2 cellular contexts compared by ENCODE assay signal in the genomic region with DNA sequence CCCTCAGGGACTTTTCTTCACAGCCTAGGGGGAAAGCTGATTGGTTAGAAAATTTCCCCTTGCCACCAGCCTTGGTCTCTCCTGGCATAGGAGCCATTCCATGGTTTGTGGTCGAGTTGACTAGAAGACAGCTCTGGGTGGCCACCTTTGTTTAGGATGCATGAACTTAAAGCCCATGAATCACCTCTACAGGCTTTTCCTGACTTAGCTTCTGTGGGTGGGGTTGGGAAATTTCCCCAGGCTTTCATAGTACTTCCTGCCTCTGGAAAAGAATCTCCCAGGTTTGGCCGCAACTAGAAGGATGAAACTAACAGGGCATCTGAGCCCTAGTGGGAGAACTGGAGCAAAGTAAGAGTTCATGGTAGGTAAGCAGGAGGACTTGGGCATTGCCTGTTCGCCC.
TF ChIP-seq lines count a peak whose summit lies in the region.

No MANE protein-coding gene starts in this region.

TF ChIP-seq in GM23338, 12 proteins besides CTCF, POLR2A, EP300 and RAD21 (continues in another document):
- TF ChIP-seq, protein P1, sequence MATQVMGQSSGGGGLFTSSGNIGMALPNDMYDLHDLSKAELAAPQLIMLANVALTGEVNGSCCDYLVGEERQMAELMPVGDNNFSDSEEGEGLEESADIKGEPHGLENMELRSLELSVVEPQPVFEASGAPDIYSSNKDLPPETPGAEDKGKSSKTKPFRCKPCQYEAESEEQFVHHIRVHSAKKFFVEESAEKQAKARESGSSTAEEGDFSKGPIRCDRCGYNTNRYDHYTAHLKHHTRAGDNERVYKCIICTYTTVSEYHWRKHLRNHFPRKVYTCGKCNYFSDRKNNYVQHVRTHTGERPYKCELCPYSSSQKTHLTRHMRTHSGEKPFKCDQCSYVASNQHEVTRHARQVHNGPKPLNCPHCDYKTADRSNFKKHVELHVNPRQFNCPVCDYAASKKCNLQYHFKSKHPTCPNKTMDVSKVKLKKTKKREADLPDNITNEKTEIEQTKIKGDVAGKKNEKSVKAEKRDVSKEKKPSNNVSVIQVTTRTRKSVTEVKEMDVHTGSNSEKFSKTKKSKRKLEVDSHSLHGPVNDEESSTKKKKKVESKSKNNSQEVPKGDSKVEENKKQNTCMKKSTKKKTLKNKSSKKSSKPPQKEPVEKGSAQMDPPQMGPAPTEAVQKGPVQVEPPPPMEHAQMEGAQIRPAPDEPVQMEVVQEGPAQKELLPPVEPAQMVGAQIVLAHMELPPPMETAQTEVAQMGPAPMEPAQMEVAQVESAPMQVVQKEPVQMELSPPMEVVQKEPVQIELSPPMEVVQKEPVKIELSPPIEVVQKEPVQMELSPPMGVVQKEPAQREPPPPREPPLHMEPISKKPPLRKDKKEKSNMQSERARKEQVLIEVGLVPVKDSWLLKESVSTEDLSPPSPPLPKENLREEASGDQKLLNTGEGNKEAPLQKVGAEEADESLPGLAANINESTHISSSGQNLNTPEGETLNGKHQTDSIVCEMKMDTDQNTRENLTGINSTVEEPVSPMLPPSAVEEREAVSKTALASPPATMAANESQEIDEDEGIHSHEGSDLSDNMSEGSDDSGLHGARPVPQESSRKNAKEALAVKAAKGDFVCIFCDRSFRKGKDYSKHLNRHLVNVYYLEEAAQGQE (IDR thresholded peaks at IDR 0.05; ENCODE audit: unreplicated experiment), result no peak
- TF ChIP-seq CREB1 (CRISPR knock-in tag; IDR thresholded peaks at IDR 0.05; ENCODE audit: low read depth) (no peak), NANOG (IDR thresholded peaks at IDR 0.05; ENCODE audit: borderline replicate concordance) (no peak), ZNF331 (CRISPR knock-in tag; IDR thresholded peaks at IDR 0.05; ENCODE audit: low read depth) (no peak), EZH2 (IDR thresholded peaks at IDR 0.05; ENCODE audit: low read depth, unreplicated experiment) (no peak), EZH2phosphoT487 (IDR thresholded peaks at IDR 0.05; ENCODE audit: unreplicated experiment) (no peak), POLR2AphosphoS5 (IDR thresholded peaks at IDR 0.05; ENCODE audit: low read depth) (no peak), ZNF114 (CRISPR knock-in tag; IDR thresholded peaks at IDR 0.05) (no peak)
- TF ChIP-seq, protein P2, sequence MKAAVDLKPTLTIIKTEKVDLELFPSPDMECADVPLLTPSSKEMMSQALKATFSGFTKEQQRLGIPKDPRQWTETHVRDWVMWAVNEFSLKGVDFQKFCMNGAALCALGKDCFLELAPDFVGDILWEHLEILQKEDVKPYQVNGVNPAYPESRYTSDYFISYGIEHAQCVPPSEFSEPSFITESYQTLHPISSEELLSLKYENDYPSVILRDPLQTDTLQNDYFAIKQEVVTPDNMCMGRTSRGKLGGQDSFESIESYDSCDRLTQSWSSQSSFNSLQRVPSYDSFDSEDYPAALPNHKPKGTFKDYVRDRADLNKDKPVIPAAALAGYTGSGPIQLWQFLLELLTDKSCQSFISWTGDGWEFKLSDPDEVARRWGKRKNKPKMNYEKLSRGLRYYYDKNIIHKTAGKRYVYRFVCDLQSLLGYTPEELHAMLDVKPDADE (IDR thresholded peaks at IDR 0.05), result no peak
- TF ChIP-seq, protein P3, sequence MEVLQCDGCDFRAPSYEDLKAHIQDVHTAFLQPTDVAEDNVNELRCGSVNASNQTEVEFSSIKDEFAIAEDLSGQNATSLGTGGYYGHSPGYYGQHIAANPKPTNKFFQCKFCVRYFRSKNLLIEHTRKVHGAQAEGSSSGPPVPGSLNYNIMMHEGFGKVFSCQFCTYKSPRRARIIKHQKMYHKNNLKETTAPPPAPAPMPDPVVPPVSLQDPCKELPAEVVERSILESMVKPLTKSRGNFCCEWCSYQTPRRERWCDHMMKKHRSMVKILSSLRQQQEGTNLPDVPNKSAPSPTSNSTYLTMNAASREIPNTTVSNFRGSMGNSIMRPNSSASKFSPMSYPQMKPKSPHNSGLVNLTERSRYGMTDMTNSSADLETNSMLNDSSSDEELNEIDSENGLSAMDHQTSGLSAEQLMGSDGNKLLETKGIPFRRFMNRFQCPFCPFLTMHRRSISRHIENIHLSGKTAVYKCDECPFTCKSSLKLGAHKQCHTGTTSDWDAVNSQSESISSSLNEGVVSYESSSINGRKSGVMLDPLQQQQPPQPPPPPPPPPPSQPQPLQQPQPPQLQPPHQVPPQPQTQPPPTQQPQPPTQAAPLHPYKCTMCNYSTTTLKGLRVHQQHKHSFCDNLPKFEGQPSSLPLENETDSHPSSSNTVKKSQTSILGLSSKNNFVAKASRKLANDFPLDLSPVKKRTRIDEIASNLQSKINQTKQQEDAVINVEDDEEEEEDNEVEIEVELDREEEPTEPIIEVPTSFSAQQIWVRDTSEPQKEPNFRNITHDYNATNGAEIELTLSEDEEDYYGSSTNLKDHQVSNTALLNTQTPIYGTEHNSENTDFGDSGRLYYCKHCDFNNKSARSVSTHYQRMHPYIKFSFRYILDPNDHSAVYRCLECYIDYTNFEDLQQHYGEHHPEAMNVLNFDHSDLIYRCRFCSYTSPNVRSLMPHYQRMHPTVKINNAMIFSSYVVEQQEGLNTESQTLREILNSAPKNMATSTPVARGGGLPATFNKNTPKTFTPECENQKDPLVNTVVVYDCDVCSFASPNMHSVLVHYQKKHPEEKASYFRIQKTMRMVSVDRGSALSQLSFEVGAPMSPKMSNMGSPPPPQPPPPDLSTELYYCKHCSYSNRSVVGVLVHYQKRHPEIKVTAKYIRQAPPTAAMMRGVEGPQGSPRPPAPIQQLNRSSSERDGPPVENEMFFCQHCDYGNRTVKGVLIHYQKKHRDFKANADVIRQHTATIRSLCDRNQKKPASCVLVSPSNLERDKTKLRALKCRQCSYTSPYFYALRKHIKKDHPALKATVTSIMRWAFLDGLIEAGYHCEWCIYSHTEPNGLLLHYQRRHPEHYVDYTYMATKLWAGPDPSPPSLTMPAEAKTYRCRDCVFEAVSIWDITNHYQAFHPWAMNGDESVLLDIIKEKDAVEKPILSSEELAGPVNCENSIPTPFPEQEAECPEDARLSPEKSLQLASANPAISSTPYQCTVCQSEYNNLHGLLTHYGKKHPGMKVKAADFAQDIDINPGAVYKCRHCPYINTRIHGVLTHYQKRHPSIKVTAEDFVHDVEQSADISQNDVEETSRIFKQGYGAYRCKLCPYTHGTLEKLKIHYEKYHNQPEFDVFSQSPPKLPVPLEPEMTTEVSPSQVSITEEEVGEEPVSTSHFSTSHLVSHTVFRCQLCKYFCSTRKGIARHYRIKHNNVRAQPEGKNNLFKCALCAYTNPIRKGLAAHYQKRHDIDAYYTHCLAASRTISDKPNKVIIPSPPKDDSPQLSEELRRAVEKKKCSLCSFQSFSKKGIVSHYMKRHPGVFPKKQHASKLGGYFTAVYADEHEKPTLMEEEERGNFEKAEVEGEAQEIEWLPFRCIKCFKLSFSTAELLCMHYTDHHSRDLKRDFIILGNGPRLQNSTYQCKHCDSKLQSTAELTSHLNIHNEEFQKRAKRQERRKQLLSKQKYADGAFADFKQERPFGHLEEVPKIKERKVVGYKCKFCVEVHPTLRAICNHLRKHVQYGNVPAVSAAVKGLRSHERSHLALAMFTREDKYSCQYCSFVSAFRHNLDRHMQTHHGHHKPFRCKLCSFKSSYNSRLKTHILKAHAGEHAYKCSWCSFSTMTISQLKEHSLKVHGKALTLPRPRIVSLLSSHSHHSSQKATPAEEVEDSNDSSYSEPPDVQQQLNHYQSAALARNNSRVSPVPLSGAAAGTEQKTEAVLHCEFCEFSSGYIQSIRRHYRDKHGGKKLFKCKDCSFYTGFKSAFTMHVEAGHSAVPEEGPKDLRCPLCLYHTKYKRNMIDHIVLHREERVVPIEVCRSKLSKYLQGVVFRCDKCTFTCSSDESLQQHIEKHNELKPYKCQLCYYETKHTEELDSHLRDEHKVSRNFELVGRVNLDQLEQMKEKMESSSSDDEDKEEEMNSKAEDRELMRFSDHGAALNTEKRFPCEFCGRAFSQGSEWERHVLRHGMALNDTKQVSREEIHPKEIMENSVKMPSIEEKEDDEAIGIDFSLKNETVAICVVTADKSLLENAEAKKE (CRISPR knock-in tag; IDR thresholded peaks at IDR 0.05), result no peak

TF ChIP-seq in H1, 55 proteins besides CTCF, POLR2A, EP300 and RAD21:
- TF ChIP-seq PHF8 (conservative IDR thresholded peaks at IDR 0.05; ENCODE audit: low read depth, low read length) (no peak), EGR1 (IDR thresholded peaks at IDR 0.05; ENCODE audit: borderline replicate concordance, low read depth, low read length) (no peak), CEBPB (IDR thresholded peaks at IDR 0.05; ENCODE audit: low read depth, low read length) (no peak), NANOG (IDR thresholded peaks at IDR 0.05; ENCODE audit: insufficient read depth, low read depth, low read length, poor library complexity, severe bottlenecking) (no peak), CHD1 (IDR thresholded peaks at IDR 0.05; ENCODE audit: low read depth, low read length) (no peak), KDM1A (IDR thresholded peaks at IDR 0.05; ENCODE audit: borderline replicate concordance, low read length) (no peak), BRCA1 (IDR thresholded peaks at IDR 0.05; ENCODE audit: low read depth, low read length) (no peak)
TF ChIP-seq in H1: peak in this region for 0.
